1 cellular context compared by ENCODE assay signal in genomic region chr18:57352271-57352701, GRCh38.
TF ChIP-seq lines count a peak whose summit lies in the region.

Gene ST8SIA3, plus strand, starts transcription at chr18:57352557. Its CDS starts 290 bp downstream, at chr18:57352847.

TF ChIP-seq in GM23338, 12 proteins besides CTCF, POLR2A, EP300 and RAD21 (continued from another document):
- no peak for TF ChIP-seq ZNF462 (CRISPR knock-in tag; IDR thresholded peaks at IDR 0.05)
TF ChIP-seq in GM23338: peak in this region for 0.
